In the genomic region with DNA sequence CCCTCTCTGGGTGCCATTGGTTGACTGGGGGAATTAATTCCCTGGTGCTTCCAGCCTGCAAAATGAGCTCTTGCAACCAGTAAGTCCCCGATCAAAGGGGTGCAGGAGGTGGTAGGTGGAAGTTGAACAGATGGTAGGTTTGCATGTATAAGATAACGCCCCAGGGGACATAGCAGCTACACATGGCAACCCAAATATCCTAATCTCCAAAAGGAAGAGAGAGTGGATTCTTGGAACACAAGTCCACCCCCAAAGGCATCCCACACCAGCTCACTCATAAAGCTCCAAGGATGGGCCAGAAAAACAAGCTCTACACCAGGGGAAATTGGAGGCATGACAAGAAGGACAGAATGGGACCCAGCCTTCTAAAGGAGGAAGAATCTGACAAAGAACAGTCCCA, we compare ENCODE assay signal across 16 cellular contexts. TPM values are rescaled to one million over a fixed set of nuclear protein-coding genes. Genes with fewer than 3 reads are reported as not detected.
"Had no signal": no experiment of that assay in that cellular context is flagged by ENCODE, and none has a peak within 500 bp of the region (broad histone marks: within the 10 kb centered on the region; RNA-seq: fewer than 3 reads in every experiment).

No MANE protein-coding gene starts in this region.

- H3K27me3 ChIP-seq: adrenal gland, cardiac muscle cell, right lobe of liver, thyroid gland had no signal

- H3K36me3 ChIP-seq: adrenal gland, cardiac muscle cell, gastroesophageal sphincter, right lobe of liver, thyroid gland had no signal

- DNase-seq: activated CD4-positive, alpha-beta T cell treated with anti-CD3 and anti-CD28 coated beads for 1 hour; activated CD4-positive, alpha-beta T cell treated with anti-CD3 and anti-CD28 coated beads, Interleukin-2, amount 50 U/mL, for 48 hours; activated effector memory CD4-positive, alpha-beta T cell treated with Interleukin-2 at 50 U/mL for 16 hours; activated naive CD4-positive, alpha-beta T cell treated with anti-CD3 and anti-CD28 coated beads, Interleukin-2, amount 50 U/mL, for 16 hours; islet precursor cell; right lobe of liver; thyroid gland had no signal

- H3K4me3 ChIP-seq: adrenal gland, cardiac muscle cell, gastroesophageal sphincter, right lobe of liver, thyroid gland had no signal

- H3K9me3 ChIP-seq: adrenal gland, gastroesophageal sphincter, right lobe of liver, thyroid gland had no signal

- H3K27ac ChIP-seq: adrenal gland, cardiac muscle cell, gastroesophageal sphincter, right lobe of liver, thyroid gland had no signal

- ATAC-seq: gastroesophageal sphincter, left lobe of liver, right lobe of liver had no signal

- H3K4me1 ChIP-seq: adrenal gland, gastroesophageal sphincter, right lobe of liver, thyroid gland had no signal

RNA-seq across cellular contexts. Expression of gene CD209, which starts 4.8 kb away (rescaled TPM):
- total RNA-seq: cardiac muscle cell; lung microvascular endothelial cell; neural crest cell; osteocyte; pulmonary artery endothelial cell; T-helper 2 cell treated with Interferon-gamma antibody and Interleukin-4, amounts not matched to agents 100 ng/mL and 5 ng/mL, for 36 hours had no signal

RNA-seq across cellular contexts. Expression of gene CLEC4G, which starts 10.7 kb away (rescaled TPM):
- total RNA-seq: cardiac muscle cell; lung microvascular endothelial cell; neural crest cell; osteocyte; pulmonary artery endothelial cell; T-helper 2 cell treated with Interferon-gamma antibody and Interleukin-4, amounts not matched to agents 100 ng/mL and 5 ng/mL, for 36 hours had no signal

RNA-seq across cellular contexts. Expression of gene CLEC4M, which starts 20.5 kb away (rescaled TPM):
- total RNA-seq: gastroesophageal sphincter; neural crest cell; osteocyte; T-helper 2 cell treated with Interferon-gamma antibody and Interleukin-4, amounts not matched to agents 100 ng/mL and 5 ng/mL, for 36 hours had no signal

RNA-seq across cellular contexts. Expression of gene FCER2, which starts 40.6 kb away (rescaled TPM):
- total RNA-seq: cardiac muscle cell, lung microvascular endothelial cell, neural crest cell, osteocyte, pulmonary artery endothelial cell, thyroid gland had no signal
